Comparison of ENCODE assay signal across 20 cellular contexts in genomic region chr17:17990282-17990681, GRCh38. TPM values are rescaled to one million over a fixed set of nuclear protein-coding genes. Genes with fewer than 3 reads are reported as not detected.
A peak's percentile ranks its signal among the peaks of the same experiment; 100 is the strongest.
DNase-seq lines count a peak whose midpoint lies in the region; FAIRE-seq and TF ChIP-seq lines count a peak whose summit lies in the region.
"Had no signal": no experiment of that assay in that cellular context is flagged by ENCODE, and none has a peak within 500 bp of the region (broad histone marks: within the 10 kb centered on the region; RNA-seq: fewer than 3 reads in every experiment).

No MANE protein-coding gene starts in this region.

- H3K4me3 ChIP-seq in brain microvascular endothelial cell (ENCODE audit: low read depth, low read length) (no peak overlapping the region), keratinocyte (ENCODE audit: control insufficient read depth in 2 of 3, extremely low read depth in 1 of 3, insufficient read depth in 2 of 3, low read depth in 1 of 3, low read length in 3 of 3) (no peak overlapping the region), tibial artery (no peak overlapping the region)
- H3K4me3 ChIP-seq: BLaER1, ovary, Peyer's patch, thyroid gland had no signal

- H3K9me3 ChIP-seq in keratinocyte (ENCODE audit: control insufficient read depth, low read depth, low read length), result no peaks in the 10 kb centered on the region
- H3K9me3 ChIP-seq in tibial artery, result no peaks in the 10 kb centered on the region
- H3K9me3 ChIP-seq: BLaER1, ovary, Peyer's patch, thyroid gland had no signal

- no peaks in the 10 kb centered on the region for H3K79me2 ChIP-seq in keratinocyte (ENCODE audit: control insufficient read depth, insufficient read depth, low read length)

- H3K9me1 ChIP-seq in keratinocyte (ENCODE audit: control insufficient read depth, extremely low read depth, insufficient read depth, low read length), result no peaks in the 10 kb centered on the region

- FAIRE-seq in keratinocyte (lab: Jason Lieb, UNC) (peak; percentile 77), urothelium cell line (lab: Jason Lieb, UNC) (no peak)
- FAIRE-seq: frontal cortex had no signal

- DNase-seq in NCI-H2171 treated with DMSO at 0.1 percent for 48 hours (lab: John Stamatoyannopoulos, UW) (peak; percentile 27), NCI-H2171 (lab: John Stamatoyannopoulos, UW) (no peak), brain microvascular endothelial cell (no peak), keratinocyte (ENCODE audit: low read depth, low spot score) (peak; percentile 55), urothelium cell line (ENCODE audit: low spot score) (peak; percentile 20), SK-N-DZ (ENCODE audit: low spot score) (no peak), tibial artery (no peak)
- no peak for DNase-seq in activated CD4-positive, CD25-positive, alpha-beta regulatory T cell (lab: John Stamatoyannopoulos, UW)
- DNase-seq: activated CD8-positive, alpha-beta T cell treated with anti-CD3 and anti-CD28 coated beads, Interleukin-2, amount 10 ng/mL, durations not matched to agents 7 days and 5 days; DMS153; effector memory CD8-positive, alpha-beta T cell; left ventricle myocardium superior; NCI-H82; ovary; Peyer's patch; thyroid gland had no signal

- intact Hi-C loops in tibial artery (cut with DNase I; ENCODE audit: low total_unique reads), result no loop called here

- H3K36me3 ChIP-seq in brain microvascular endothelial cell (replicated peaks) (no peaks in the 10 kb centered on the region), keratinocyte (ENCODE audit: control insufficient read depth in 2 of 2, extremely low read depth in 1 of 2, insufficient read depth in 2 of 2, low read length in 2 of 2) (no peaks in the 10 kb centered on the region), tibial artery (peaks cover 0 to 66% (median 0%) of the 10 kb centered on the region in 3 donors)
- H3K36me3 ChIP-seq: BLaER1, ovary, Peyer's patch, thyroid gland had no signal

- dilution Hi-C loops in keratinocyte (cut with MboI; ENCODE audit: extremely low pct_ligation_motif_present, low sequenced_read_pairs), result no loop called here

- H3K27ac ChIP-seq in brain microvascular endothelial cell, result peak overlapping the region; percentile 46
- peak overlapping the region; percentile 83 for H3K27ac ChIP-seq in keratinocyte (ENCODE audit: control insufficient read depth, insufficient read depth, low read length)
- H3K27ac ChIP-seq in tibial artery, result no peak overlapping the region
- H3K27ac ChIP-seq: 22Rv1, BLaER1, ovary, Peyer's patch, thyroid gland, VCaP had no signal

- H2AFZ ChIP-seq in keratinocyte (ENCODE audit: control insufficient read depth, low read length), result no peak overlapping the region

- H3K27me3 ChIP-seq in brain microvascular endothelial cell (replicated peaks) (no peaks in the 10 kb centered on the region), keratinocyte (ENCODE audit: control insufficient read depth, extremely low read depth, insufficient read depth, low read length) (no peaks in the 10 kb centered on the region), tibial artery (no peaks in the 10 kb centered on the region)
- H3K27me3 ChIP-seq: BLaER1, ovary, Peyer's patch, thyroid gland had no signal

- H3K4me1 ChIP-seq in keratinocyte (ENCODE audit: control insufficient read depth, extremely low read depth, insufficient read depth, low read length) (peaks cover 26% of the 10 kb centered on the region), tibial artery (no peaks in the 10 kb centered on the region)
- H3K4me1 ChIP-seq: Peyer's patch, thyroid gland had no signal

- no peaks in the 10 kb centered on the region for H4K20me1 ChIP-seq in keratinocyte (ENCODE audit: control insufficient read depth, extremely low read depth, insufficient read depth, low read length)
- H4K20me1 ChIP-seq: BLaER1 had no signal

- H3K9ac ChIP-seq in keratinocyte (ENCODE audit: control insufficient read depth, extremely low read depth, insufficient read depth, low read length), result peak overlapping the region; percentile 46
- H3K9ac ChIP-seq: BLaER1 had no signal

- in situ Hi-C loops in brain microvascular endothelial cell (cut with HindIII; ENCODE audit: low pct_ligation_motif_present, low sequenced_read_pairs), result no loop called here

- TF ChIP-seq CTCF in brain microvascular endothelial cell (IDR thresholded peaks at IDR 0.05; ENCODE audit: low read depth, low read length, missing control alignments), result no peak
- TF ChIP-seq CTCF in keratinocyte (optimal IDR thresholded peaks at IDR 0.05 in 1 of 3, IDR thresholded peaks at IDR 0.05 in 1 of 3, conservative IDR thresholded peaks at IDR 0.05 in 1 of 3; ENCODE audit: extremely low read depth in 1 of 3, insufficient read depth in 2 of 3, low read length in 3 of 3), result no peak
- no peak for TF ChIP-seq CTCF in tibial artery (IDR thresholded peaks at IDR 0.05)

- H3K4me2 ChIP-seq in keratinocyte (ENCODE audit: control insufficient read depth, extremely low read depth, insufficient read depth, low read depth, low read length), result peak overlapping the region; percentile 34
- H3K4me2 ChIP-seq: BLaER1 had no signal

RNA-seq across cellular contexts. Expression of gene DRC3, which starts 17.6 kb away (rescaled TPM):
- polyA plus RNA-seq in keratinocyte, result 0.42 to 0.80 TPM (median 0.69 TPM) in 3 replicates
- not detected for polyA plus RNA-seq in keratinocyte (2011; ENCODE audit: low read depth)
- 0.13 and 0.19 TPM in 2 replicates for polyA plus RNA-seq in keratinocyte (2011; cell fraction: cytosol; rRNA removed)
- 0.98 and 1.1 TPM in 2 replicates for polyA plus RNA-seq in keratinocyte (2011; cell fraction: nucleus; rRNA removed)
- polyA plus RNA-seq in keratinocyte (2012; ENCODE audit: low replicate concordance), result 0.93 and 1.7 TPM in 2 replicates
- 0.74 to 1.9 TPM (median 1.5 TPM) in 3 replicates for polyA minus RNA-seq in keratinocyte
- polyA minus RNA-seq in keratinocyte (2011; cell fraction: cytosol; rRNA and poly(A)+ RNA removed), result not detected
- polyA minus RNA-seq in keratinocyte (2011; cell fraction: nucleus; rRNA and poly(A)+ RNA removed), result 0.32 and 0.47 TPM in 2 replicates
- 0.48 and 0.49 TPM in 2 replicates for polyA plus RNA-seq in SK-N-DZ (2014; cell fraction: cytosol; rRNA removed)
- polyA plus RNA-seq in SK-N-DZ (2014; cell fraction: nucleus; rRNA removed), result 2.9 and 4.0 TPM in 2 replicates

RNA-seq across cellular contexts. Expression of gene TOM1L2, which starts 18.1 kb away (rescaled TPM):
- polyA plus RNA-seq in keratinocyte, result 36.3 to 54.0 TPM (median 39.5 TPM) in 3 replicates
- 35.8 TPM for polyA plus RNA-seq in keratinocyte (2011; ENCODE audit: low read depth)
- 34.8 and 46.4 TPM in 2 replicates for polyA plus RNA-seq in keratinocyte (2011; cell fraction: cytosol; rRNA removed)
- 102 and 124 TPM in 2 replicates for polyA plus RNA-seq in keratinocyte (2011; cell fraction: nucleus; rRNA removed)
- polyA plus RNA-seq in keratinocyte (2012; ENCODE audit: low replicate concordance), result 36.3 and 51.4 TPM in 2 replicates
- polyA minus RNA-seq in keratinocyte, result 58.4 to 133 TPM (median 75.2 TPM) in 3 replicates
- 45.7 TPM for polyA minus RNA-seq in keratinocyte (2011; cell fraction: cytosol; rRNA and poly(A)+ RNA removed)
- 76.4 and 115 TPM in 2 replicates for polyA minus RNA-seq in keratinocyte (2011; cell fraction: nucleus; rRNA and poly(A)+ RNA removed)
- polyA plus RNA-seq in SK-N-DZ (2014; cell fraction: cytosol; rRNA removed), result 67.5 and 118 TPM in 2 replicates
- polyA plus RNA-seq in SK-N-DZ (2014; cell fraction: nucleus; rRNA removed), result 26.1 and 66.8 TPM in 2 replicates

RNA-seq across cellular contexts. Expression of gene ATPAF2, which starts 48.7 kb away (rescaled TPM):
- polyA plus RNA-seq in keratinocyte, result 22.4 to 24.4 TPM (median 23.6 TPM) in 3 replicates
- polyA plus RNA-seq in keratinocyte (2011; ENCODE audit: low read depth), result 11.5 TPM
- 15.8 and 21.5 TPM in 2 replicates for polyA plus RNA-seq in keratinocyte (2011; cell fraction: cytosol; rRNA removed)
- 19.7 and 27.0 TPM in 2 replicates for polyA plus RNA-seq in keratinocyte (2011; cell fraction: nucleus; rRNA removed)
- polyA plus RNA-seq in keratinocyte (2012; ENCODE audit: low replicate concordance), result 15.7 and 26.6 TPM in 2 replicates
- polyA minus RNA-seq in keratinocyte, result 16.0 to 23.8 TPM (median 19.1 TPM) in 3 replicates
- 23.6 TPM for polyA minus RNA-seq in keratinocyte (2011; cell fraction: cytosol; rRNA and poly(A)+ RNA removed)
- 17.2 and 19.8 TPM in 2 replicates for polyA minus RNA-seq in keratinocyte (2011; cell fraction: nucleus; rRNA and poly(A)+ RNA removed)
- polyA plus RNA-seq in SK-N-DZ (2014; cell fraction: cytosol; rRNA removed), result 28.4 and 44.3 TPM in 2 replicates
- 40.9 and 53.7 TPM in 2 replicates for polyA plus RNA-seq in SK-N-DZ (2014; cell fraction: nucleus; rRNA removed)

RNA-seq across cellular contexts. Expression of gene GID4, which starts 48.9 kb away (rescaled TPM):
- polyA plus RNA-seq in keratinocyte, result 15.2 to 17.6 TPM (median 16.8 TPM) in 3 replicates
- polyA plus RNA-seq in keratinocyte (2011; ENCODE audit: low read depth), result 8.0 TPM
- polyA plus RNA-seq in keratinocyte (2011; cell fraction: cytosol; rRNA removed), result 20.4 and 25.7 TPM in 2 replicates
- polyA plus RNA-seq in keratinocyte (2011; cell fraction: nucleus; rRNA removed), result 16.5 and 18.8 TPM in 2 replicates
- 15.7 and 20.5 TPM in 2 replicates for polyA plus RNA-seq in keratinocyte (2012; ENCODE audit: low replicate concordance)
- polyA minus RNA-seq in keratinocyte, result 20.8 to 29.4 TPM (median 24.1 TPM) in 3 replicates
- polyA minus RNA-seq in keratinocyte (2011; cell fraction: cytosol; rRNA and poly(A)+ RNA removed), result 18.4 TPM
- polyA minus RNA-seq in keratinocyte (2011; cell fraction: nucleus; rRNA and poly(A)+ RNA removed), result 7.8 and 14.3 TPM in 2 replicates
- 8.2 and 8.6 TPM in 2 replicates for polyA plus RNA-seq in SK-N-DZ (2014; cell fraction: cytosol; rRNA removed)
- polyA plus RNA-seq in SK-N-DZ (2014; cell fraction: nucleus; rRNA removed), result 5.6 and 8.3 TPM in 2 replicates

Comparison
In these comparisons a context has a peak if more than half of its experiments do, and no peak if none do; other contexts are left out.
1. DNase-seq: peak in NCI-H2171 treated with DMSO at 0.1 percent for 48 hours (single experiment), keratinocyte (single experiment) and urothelium cell line (single experiment); none in NCI-H2171 (single experiment), brain microvascular endothelial cell (single experiment), SK-N-DZ (single experiment), activated CD4-positive, CD25-positive, alpha-beta regulatory T cell (0 of 4) and tibial artery (0 of 2).
2. H3K27ac ChIP-seq: peak in brain microvascular endothelial cell (single experiment) and keratinocyte (single experiment); none in tibial artery (0 of 2).